ENCODE assay signal across 15 cellular contexts in the genomic region with DNA sequence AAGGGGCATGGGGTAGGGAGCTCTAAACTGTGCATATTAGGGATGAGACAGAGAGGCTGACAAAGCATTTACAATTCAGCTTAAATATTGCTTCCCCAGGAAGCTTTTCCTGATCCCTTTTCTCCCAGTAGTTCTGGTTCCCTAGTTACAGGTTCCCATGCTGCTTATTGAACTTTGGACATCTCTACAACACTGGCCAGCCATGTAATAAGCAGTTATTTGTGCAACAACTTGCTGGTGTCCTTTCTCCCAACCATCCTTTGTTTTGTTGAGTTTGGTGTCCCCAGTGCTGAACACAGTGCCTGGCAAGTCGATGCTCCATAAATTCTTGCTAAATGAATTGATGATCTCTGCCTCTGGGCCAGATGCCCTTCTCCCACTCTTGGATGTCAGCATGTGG.
"Had no signal": no experiment of that assay in that cellular context is flagged by ENCODE, and none has a peak within 500 bp of the region (broad histone marks: within the 10 kb centered on the region; RNA-seq: fewer than 3 reads in every experiment).

No MANE protein-coding gene starts in this region.

- H3K36me3 Mint-ChIP-seq: activated CD4-positive, alpha-beta memory T cell treated with anti-CD3 and anti-CD28 coated beads for 36 hours; activated naive CD4-positive, alpha-beta T cell treated with anti-CD3 and anti-CD28 coated beads, Interleukin-2, amount 50 U/mL, for 72 hours had no signal

- ATAC-seq: activated CD4-positive, alpha-beta T cell treated with anti-CD3 and anti-CD28 coated beads for 36 hours; activated naive CD4-positive, alpha-beta T cell treated with anti-CD3 and anti-CD28 coated beads, Interleukin-2, amount 50 U/mL, for 72 hours; stimulated activated naive CD8-positive, alpha-beta T cell treated with anti-CD3 and anti-CD28 coated beads, Interleukin-15, Interleukin-2, amounts not matched to agents 100 U/mL and 50 U/mL, for 24 hours had no signal

- H3K27ac ChIP-seq: tibial nerve had no signal

- H3K27me3 ChIP-seq: tibial nerve had no signal

- H3K4me3 ChIP-seq: tibial nerve had no signal

- H3K4me1 Mint-ChIP-seq: activated CD4-positive, alpha-beta T cell treated with anti-CD3 and anti-CD28 coated beads for 36 hours had no signal

- H3K9me3 Mint-ChIP-seq: activated CD4-positive, alpha-beta memory T cell treated with anti-CD3 and anti-CD28 coated beads for 36 hours; activated naive CD4-positive, alpha-beta T cell treated with anti-CD3 and anti-CD28 coated beads, Interleukin-2, amount 50 U/mL, for 72 hours; activated T-helper 1 cell treated with anti-CD3 and anti-CD28 coated beads, Interleukin-12 subunit alpha, Interleukin-12 subunit beta, Interleukin-2, Interleukin-4 antibody, amounts not matched to agents 30 ng/mL and 10 ng/mL and 1 ng/mL, durations not matched to agents 14 hours and 24 hours and 36 hours; dendritic cell treated with granulocyte-macrophage colony-stimulating factor and Interleukin-4, amounts not matched to agents 40 ng/mL and 50 ng/mL, for 4 days; nephron progenitor cell had no signal

- H3K27ac Mint-ChIP-seq: activated CD4-positive, alpha-beta memory T cell treated with anti-CD3 and anti-CD28 coated beads for 36 hours; activated CD4-positive, alpha-beta T cell treated with anti-CD3 and anti-CD28 coated beads for 36 hours; activated naive CD4-positive, alpha-beta T cell treated with anti-CD3 and anti-CD28 coated beads, Interleukin-2, amount 50 U/mL, for 72 hours; activated T-helper 1 cell treated with anti-CD3 and anti-CD28 coated beads, Interleukin-12 subunit alpha, Interleukin-12 subunit beta, Interleukin-2, Interleukin-4 antibody, amounts not matched to agents 30 ng/mL and 10 ng/mL and 1 ng/mL, durations not matched to agents 14 hours and 24 hours and 36 hours; dendritic cell treated with granulocyte-macrophage colony-stimulating factor and Interleukin-4, amounts not matched to agents 40 ng/mL and 50 ng/mL, for 4 days; nephron progenitor cell had no signal

- H3K36me3 ChIP-seq: tibial nerve had no signal

- H3K9me3 ChIP-seq: tibial nerve had no signal

- DNase-seq: activated CD4-positive, alpha-beta memory T cell treated with anti-CD3 and anti-CD28 coated beads for 36 hours; activated CD4-positive, alpha-beta T cell treated with anti-CD3 and anti-CD28 coated beads for 36 hours; activated gamma-delta T cell treated with Interleukin-2 at 50 U/mL for 16 hours; activated T-cell treated with anti-CD3 and anti-CD28 coated beads for 4 hours; effector memory CD4-positive, alpha-beta T cell; foreskin fibroblast; glutamatergic neuron; nephron progenitor cell; occipital lobe; stimulated activated naive CD8-positive, alpha-beta T cell treated with anti-CD3 and anti-CD28 coated beads, Interleukin-15, Interleukin-2, amounts not matched to agents 100 U/mL and 50 U/mL, for 24 hours; SW 1271 had no signal

- H3K4me3 Mint-ChIP-seq: activated CD4-positive, alpha-beta memory T cell treated with anti-CD3 and anti-CD28 coated beads for 36 hours; activated CD4-positive, alpha-beta T cell treated with anti-CD3 and anti-CD28 coated beads for 36 hours; activated T-helper 1 cell treated with anti-CD3 and anti-CD28 coated beads, Interleukin-12 subunit alpha, Interleukin-12 subunit beta, Interleukin-2, Interleukin-4 antibody, amounts not matched to agents 30 ng/mL and 10 ng/mL and 1 ng/mL, durations not matched to agents 14 hours and 24 hours and 36 hours; dendritic cell treated with granulocyte-macrophage colony-stimulating factor and Interleukin-4, amounts not matched to agents 40 ng/mL and 50 ng/mL, for 4 days; nephron progenitor cell had no signal
